ENCODE assay signal across 27 cellular contexts in genomic region chr22:41250127-41250526, GRCh38. TPM values are rescaled to one million over a fixed set of nuclear protein-coding genes. Genes with fewer than 3 reads are reported as not detected.
"Had no signal": no experiment of that assay in that cellular context is flagged by ENCODE, and none has a peak within 500 bp of the region (broad histone marks: within the 10 kb centered on the region; RNA-seq: fewer than 3 reads in every experiment).

No MANE protein-coding gene starts in this region.

- H3K27ac ChIP-seq: ascending aorta, body of pancreas had no signal

- H3K9me3 Mint-ChIP-seq: activated B cell treated with CpG ODN at 0.5 μM for 24 hours; activated CD4-positive, alpha-beta memory T cell treated with anti-CD3 and anti-CD28 coated beads for 36 hours; activated CD4-positive, alpha-beta T cell treated with anti-CD3 and anti-CD28 coated beads, Interleukin-2, amount 10 ng/mL, durations not matched to agents 24 days and 14 days; activated naive CD4-positive, alpha-beta T cell treated with anti-CD3 and anti-CD28 coated beads, Interleukin-2, amount 50 U/mL, for 72 hours; activated naive CD8-positive, alpha-beta T cell treated with anti-CD3 and anti-CD28 coated beads, Interleukin-2, amount 50 U/mL, for 24 hours; T-helper 1 cell treated with Interleukin-12 subunit alpha and Interleukin-12 subunit beta and Interleukin-4 antibody, amounts not matched to agents 30 μg/mL and 1 μg/mL, for 36 hours had no signal

- H3K9me3 ChIP-seq: ascending aorta, body of pancreas had no signal

- H3K4me3 ChIP-seq: ascending aorta, body of pancreas had no signal

- ATAC-seq: activated naive CD4-positive, alpha-beta T cell treated with anti-CD3 and anti-CD28 coated beads, Interleukin-2, amount 50 U/mL, for 72 hours; activated naive CD8-positive, alpha-beta T cell treated with anti-CD3 and anti-CD28 coated beads, Interleukin-2, amount 50 U/mL, for 24 hours; body of pancreas; Panc1 had no signal

- H3K4me1 ChIP-seq: ascending aorta, body of pancreas had no signal

- DNase-seq: activated B cell treated with CpG ODN at 0.5 μM for 24 hours; activated CD4-positive, alpha-beta memory T cell treated with anti-CD3 and anti-CD28 coated beads for 36 hours; activated CD4-positive, alpha-beta T cell treated with anti-CD3 and anti-CD28 coated beads for 1 hour; activated CD4-positive, alpha-beta T cell treated with anti-CD3 and anti-CD28 coated beads, Interleukin-2, amount 10 ng/mL, durations not matched to agents 24 days and 14 days; activated CD8-positive, alpha-beta memory T cell treated with anti-CD3 and anti-CD28 coated beads for 24 hours; activated naive CD8-positive, alpha-beta T cell treated with anti-CD3 and anti-CD28 coated beads, Interleukin-2, amount 50 U/mL, for 24 hours; activated T-cell treated with anti-CD3 and anti-CD28 coated beads for 4 hours; amniotic stem cell; body of pancreas; central memory CD4-positive, alpha-beta T cell; Karpas-422; MM.1S; NCI-H1105; NCI-H1436; NCI-H1694 treated with DMSO at 0.1 percent for 48 hours; NCI-H2029 treated with DMSO at 0.1 percent for 48 hours; NCI-H345; NCI-H510A treated with DMSO at 0.1 percent for 48 hours; NCI-H69; NK-92 treated with Interleukin-12 subunit alpha and Interleukin-12 subunit beta, amount 100 ng/mL, for 24 hours; OCI-M1; SHP77 treated with DMSO at 0.1 percent for 48 hours; T-helper 9 cell had no signal

- H3K4me1 Mint-ChIP-seq: activated B cell treated with CpG ODN at 0.5 μM for 24 hours; activated CD4-positive, alpha-beta T cell treated with anti-CD3 and anti-CD28 coated beads, Interleukin-2, amount 10 ng/mL, durations not matched to agents 24 days and 14 days; activated naive CD8-positive, alpha-beta T cell treated with anti-CD3 and anti-CD28 coated beads, Interleukin-2, amount 50 U/mL, for 24 hours had no signal

- H3K27ac Mint-ChIP-seq: activated B cell treated with CpG ODN at 0.5 μM for 24 hours; activated CD4-positive, alpha-beta memory T cell treated with anti-CD3 and anti-CD28 coated beads for 36 hours; activated naive CD8-positive, alpha-beta T cell treated with anti-CD3 and anti-CD28 coated beads, Interleukin-2, amount 50 U/mL, for 24 hours; T-helper 1 cell treated with Interleukin-12 subunit alpha and Interleukin-12 subunit beta and Interleukin-4 antibody, amounts not matched to agents 30 μg/mL and 1 μg/mL, for 36 hours had no signal

- H3K27me3 Mint-ChIP-seq: activated B cell treated with CpG ODN at 0.5 μM for 24 hours; activated CD4-positive, alpha-beta memory T cell treated with anti-CD3 and anti-CD28 coated beads for 36 hours; activated CD4-positive, alpha-beta T cell treated with anti-CD3 and anti-CD28 coated beads, Interleukin-2, amount 10 ng/mL, durations not matched to agents 24 days and 14 days; activated naive CD8-positive, alpha-beta T cell treated with anti-CD3 and anti-CD28 coated beads, Interleukin-2, amount 50 U/mL, for 24 hours had no signal

- H3K27me3 ChIP-seq: ascending aorta, body of pancreas had no signal

- H3K4me3 Mint-ChIP-seq: activated B cell treated with CpG ODN at 0.5 μM for 24 hours; activated CD4-positive, alpha-beta memory T cell treated with anti-CD3 and anti-CD28 coated beads for 36 hours; activated CD4-positive, alpha-beta T cell treated with anti-CD3 and anti-CD28 coated beads, Interleukin-2, amount 10 ng/mL, durations not matched to agents 24 days and 14 days; activated naive CD8-positive, alpha-beta T cell treated with anti-CD3 and anti-CD28 coated beads, Interleukin-2, amount 50 U/mL, for 24 hours; T-helper 1 cell treated with Interleukin-12 subunit alpha and Interleukin-12 subunit beta and Interleukin-4 antibody, amounts not matched to agents 30 μg/mL and 1 μg/mL, for 36 hours had no signal

RNA-seq across cellular contexts. Expression of gene CHADL, which starts 9.4 kb away (rescaled TPM):
- total RNA-seq: activated B cell treated with CpG ODN at 0.5 μM for 24 hours, ascending aorta had no signal
